ENCODE assay signal across 24 cellular contexts in the genomic region with DNA sequence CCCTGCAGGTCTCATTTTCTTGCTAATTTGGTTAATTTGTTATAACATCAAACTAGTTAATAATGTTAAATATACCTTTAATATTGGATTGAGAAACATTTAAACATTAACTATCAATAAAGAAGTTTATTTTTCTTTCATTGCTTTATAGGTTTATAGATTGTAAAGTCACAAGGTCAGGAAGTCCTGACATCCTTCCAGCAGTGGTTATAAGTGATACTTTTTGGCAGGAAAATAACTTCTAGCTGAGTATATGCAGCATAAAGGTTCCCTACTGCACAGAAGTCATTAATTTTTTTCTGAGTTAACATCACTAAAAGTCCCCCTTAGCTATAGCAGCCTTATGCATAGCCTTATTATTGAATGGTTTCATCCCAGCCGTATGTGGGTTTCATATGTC.
DNase-seq lines count a peak whose midpoint lies in the region; ATAC-seq, FAIRE-seq and TF ChIP-seq lines count a peak whose summit lies in the region.
"Had no signal": no experiment of that assay in that cellular context is flagged by ENCODE, and none has a peak within 500 bp of the region (broad histone marks: within the 10 kb centered on the region; RNA-seq: fewer than 3 reads in every experiment).

No MANE protein-coding gene starts in this region.

- no peak for DNase-seq in activated naive CD8-positive, alpha-beta T cell treated with anti-CD3 and anti-CD28 coated beads, Interleukin-2, amount 50 U/mL, for 24 hours
- DNase-seq in LNCaP clone FGC (ENCODE audit: low read depth) (peak; percentile 61), endothelial cell of umbilical vein (ENCODE audit: low read depth, low spot score) (peak; percentile 36), pancreas (no peak), NCI-H226 (no peak)
- DNase-seq: 8988T; ACHN; BE2C; C1 segment of cervical spinal cord; CD4-positive, CD25-positive, alpha-beta regulatory T cell; CD8-positive, alpha-beta memory T cell; COR-L47; DMS 273 treated with DMSO at 0.1 percent for 48 hours; DMS53; DND-41; EL; GOT3; H7; HFFc6 had no signal

- H3K27me3 Mint-ChIP-seq in activated naive CD8-positive, alpha-beta T cell = no peaks in the 10 kb centered on the region
- no peaks in the 10 kb centered on the region for H3K27me3 Mint-ChIP-seq in activated naive CD8-positive, alpha-beta T cell treated with anti-CD3 and anti-CD28 coated beads, Interleukin-2, amount 50 U/mL, for 24 hours
- H3K27me3 Mint-ChIP-seq: CD4-positive, CD25-positive, alpha-beta regulatory T cell; CD8-positive, alpha-beta memory T cell had no signal

- no peak overlapping the region for H3K4me2 ChIP-seq in endothelial cell of umbilical vein (ENCODE audit: insufficient read depth, low read length)

- 84 to 94% methylated on average over 1 of the region's 1 CpG for WGBS in pancreas, 2 donors

- dilution Hi-C loops in endothelial cell of umbilical vein (cut with MboI; ENCODE audit: extremely low pct_ligation_motif_present, low sequenced_read_pairs) = no loop called here

- H3K9me3 ChIP-seq in endothelial cell of umbilical vein (replicated peaks; ENCODE audit: control insufficient read depth, insufficient read depth, low read length) = no peaks in the 10 kb centered on the region
- H3K9me3 ChIP-seq in pancreas = no peaks in the 10 kb centered on the region
- H3K9me3 ChIP-seq: BE2C had no signal

- no TSS peak for BruUV-seq in endothelial cell of umbilical vein (replicated peaks; lab: Mats Ljungman, UMichigan)

- H3K9me3 Mint-ChIP-seq in activated naive CD8-positive, alpha-beta T cell (ENCODE audit: low read depth) = no peaks in the 10 kb centered on the region
- no peaks in the 10 kb centered on the region for H3K9me3 Mint-ChIP-seq in activated naive CD8-positive, alpha-beta T cell treated with anti-CD3 and anti-CD28 coated beads, Interleukin-2, amount 50 U/mL, for 24 hours
- H3K9me3 Mint-ChIP-seq: CD4-positive, CD25-positive, alpha-beta regulatory T cell; CD8-positive, alpha-beta memory T cell; HFFc6 had no signal

- peak overlapping the region; percentile 41 for H3K27ac Mint-ChIP-seq in activated naive CD8-positive, alpha-beta T cell
- no peak overlapping the region for H3K27ac Mint-ChIP-seq in activated naive CD8-positive, alpha-beta T cell treated with anti-CD3 and anti-CD28 coated beads, Interleukin-2, amount 50 U/mL, for 24 hours
- H3K27ac Mint-ChIP-seq: HFFc6 had no signal

- H3K27ac ChIP-seq in endothelial cell of umbilical vein (ENCODE audit: insufficient read depth, low read depth, low read length) = no peak overlapping the region
- H3K27ac ChIP-seq in pancreas = no peak overlapping the region

- H3K4me3 ChIP-seq in LNCaP clone FGC (ENCODE audit: low read depth, low read length) (no peak overlapping the region), endothelial cell of umbilical vein (replicated peaks in 1 of 3; ENCODE audit: insufficient read depth in 1 of 3, low read depth in 1 of 3, low read length in 3 of 3) (no peak overlapping the region), pancreas (no peak overlapping the region)
- H3K4me3 ChIP-seq: GM12878 had no signal

- no peak overlapping the region for H3K9ac ChIP-seq in endothelial cell of umbilical vein (replicated peaks; ENCODE audit: extremely low read depth, insufficient read depth, low read length)

- no peaks in the 10 kb centered on the region for H3K9me1 ChIP-seq in endothelial cell of umbilical vein (replicated peaks; ENCODE audit: control insufficient read depth, extremely low read depth, insufficient read depth, low read length)

- no peak overlapping the region for H2AFZ ChIP-seq in endothelial cell of umbilical vein (ENCODE audit: low read depth, low read length)

- H3K27me3 ChIP-seq in endothelial cell of umbilical vein (ENCODE audit: control insufficient read depth in 2 of 2, insufficient read depth in 2 of 2, low read length in 2 of 2) = no peaks in the 10 kb centered on the region
- H3K27me3 ChIP-seq in pancreas = no peaks in the 10 kb centered on the region
- H3K27me3 ChIP-seq: BE2C had no signal

- H3K4me1 Mint-ChIP-seq in activated naive CD8-positive, alpha-beta T cell (ENCODE audit: low read depth) = peaks cover 22% of the 10 kb centered on the region
- peaks cover 17% of the 10 kb centered on the region for H3K4me1 Mint-ChIP-seq in activated naive CD8-positive, alpha-beta T cell treated with anti-CD3 and anti-CD28 coated beads, Interleukin-2, amount 50 U/mL, for 24 hours

- H4K20me1 ChIP-seq in endothelial cell of umbilical vein (replicated peaks; ENCODE audit: control insufficient read depth, extremely low read depth, insufficient read depth, low read length) = no peaks in the 10 kb centered on the region

- H3K36me3 Mint-ChIP-seq in activated naive CD8-positive, alpha-beta T cell = peaks cover 19% of the 10 kb centered on the region
- H3K36me3 Mint-ChIP-seq in activated naive CD8-positive, alpha-beta T cell treated with anti-CD3 and anti-CD28 coated beads, Interleukin-2, amount 50 U/mL, for 24 hours (ENCODE audit: low read depth) = peaks cover 38% of the 10 kb centered on the region

- CTCF ChIA-PET in endothelial cell of umbilical vein (lab: Charles Lee) = interaction anchor here (0.9 to 1.9 kb wide), 5 partner anchors 11 to 153 kb away, joined by 3 to 7 read pairs (median 6); a partner anchor contains a TSS

- FAIRE-seq in endothelial cell of umbilical vein (lab: Jason Lieb, UNC) = no peak
- FAIRE-seq in pancreas (lab: Jason Lieb, UNC) = peak; percentile 86
- FAIRE-seq: GM12878, HepG2 had no signal

- H3K36me3 ChIP-seq in endothelial cell of umbilical vein (ENCODE audit: control insufficient read depth in 2 of 2, extremely low read depth in 1 of 2, insufficient read depth in 2 of 2, low read length in 2 of 2) (peaks cover 0 to 7% of the 10 kb centered on the region in 2 experiments), pancreas (peaks cover 0 to 38% (median 15%) of the 10 kb centered on the region in 3 donors)

- no peaks in the 10 kb centered on the region for H3K79me2 ChIP-seq in endothelial cell of umbilical vein (ENCODE audit: control insufficient read depth, insufficient read depth, low read length)

- no peak for TF ChIP-seq POLR2A in endothelial cell of umbilical vein (IDR thresholded peaks at IDR 0.05; ENCODE audit: low read depth, low read length)

- ATAC-seq in activated naive CD8-positive, alpha-beta T cell treated with anti-CD3 and anti-CD28 coated beads, Interleukin-2, amount 50 U/mL, for 24 hours = no peak
- ATAC-seq in pancreas (no peak), HG03159 (IDR thresholded peaks at IDR 0.05; ENCODE audit: unreplicated experiment) (no peak)
- ATAC-seq: GM12878, HCT116, HepG2 had no signal

- H3K4me1 ChIP-seq in endothelial cell of umbilical vein (ENCODE audit: control insufficient read depth, extremely low read depth, insufficient read depth, low read length) (no peaks in the 10 kb centered on the region), pancreas (no peaks in the 10 kb centered on the region)
- H3K4me1 ChIP-seq: BE2C had no signal

- H3K4me3 Mint-ChIP-seq in activated naive CD8-positive, alpha-beta T cell = no peak overlapping the region
- no peak overlapping the region for H3K4me3 Mint-ChIP-seq in activated naive CD8-positive, alpha-beta T cell treated with anti-CD3 and anti-CD28 coated beads, Interleukin-2, amount 50 U/mL, for 24 hours
- H3K4me3 Mint-ChIP-seq: CD4-positive, CD25-positive, alpha-beta regulatory T cell; CD8-positive, alpha-beta memory T cell; HFFc6 had no signal

- POLR2A ChIA-PET in endothelial cell of umbilical vein (lab: Charles Lee) = no interaction called here

- no peak for TF ChIP-seq CTCF in LNCaP clone FGC (IDR thresholded peaks at IDR 0.05; ENCODE audit: control insufficient read depth, extremely low read depth, insufficient read depth)
- TF ChIP-seq CTCF in endothelial cell of umbilical vein (IDR thresholded peaks at IDR 0.05; ENCODE audit: extremely low read depth in 1 of 2, insufficient read depth in 1 of 2, low read depth in 1 of 2, low read length in 2 of 2) = no peak
- TF ChIP-seq CTCF in pancreas (IDR thresholded peaks at IDR 0.05) = no peak

- intact Hi-C loops in endothelial cell of umbilical vein (cut with micrococcal nuclease) (no loop called here), pancreas (cut with DNase I) (no loop called here)

TF ChIP-seq in endothelial cell of umbilical vein, 7 proteins besides CTCF, POLR2A, EP300 and RAD21:
- TF ChIP-seq GATA2 (IDR thresholded peaks at IDR 0.05; ENCODE audit: insufficient read depth, insufficient read length, low read depth, low read length) (no peak), JUN (IDR thresholded peaks at IDR 0.05; ENCODE audit: borderline replicate concordance, insufficient read depth, insufficient read length, low read depth) (no peak), EZH2 (IDR thresholded peaks at IDR 0.05; ENCODE audit: borderline replicate concordance, low read depth, low read length, severe bottlenecking) (no peak), POLR2AphosphoS5 (IDR thresholded peaks at IDR 0.05; ENCODE audit: insufficient read depth, low read depth, low read length) (no peak), FOS (IDR thresholded peaks at IDR 0.05; ENCODE audit: borderline replicate concordance, insufficient read depth, low read length) (no peak), MYC (IDR thresholded peaks at IDR 0.05; ENCODE audit: low read depth, low read length) (no peak)
- TF ChIP-seq, protein P1, sequence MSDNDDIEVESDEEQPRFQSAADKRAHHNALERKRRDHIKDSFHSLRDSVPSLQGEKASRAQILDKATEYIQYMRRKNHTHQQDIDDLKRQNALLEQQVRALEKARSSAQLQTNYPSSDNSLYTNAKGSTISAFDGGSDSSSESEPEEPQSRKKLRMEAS (IDR thresholded peaks at IDR 0.05; ENCODE audit: insufficient read depth, insufficient read length) = no peak
TF ChIP-seq in endothelial cell of umbilical vein: peak in this region for 0.

Comparison
In these comparisons a context has a peak if more than half of its experiments do, and no peak if none do; other contexts are left out.
1. DNase-seq: peak in LNCaP clone FGC (single experiment) and endothelial cell of umbilical vein (single experiment); none in activated naive CD8-positive, alpha-beta T cell treated with anti-CD3 and anti-CD28 coated beads, Interleukin-2, amount 50 U/mL, for 24 hours (single experiment), pancreas (0 of 6) and NCI-H226 (single experiment).